In genomic region chr14:52729925-52730707, GRCh38 we compare ENCODE assay signal across 8 cellular contexts. TPM values are rescaled to one million over a fixed set of nuclear protein-coding genes. Genes with fewer than 3 reads are reported as not detected.
DNase-seq lines count a peak whose midpoint lies in the region; ATAC-seq, FAIRE-seq and TF ChIP-seq lines count a peak whose summit lies in the region.

Gene STYX (plus strand): TSS chr14:52730166. CDS start chr14:52730475, 309 bp downstream.

- peak within 1 kb of the TSS; percentile 87 for H3K27ac ChIP-seq in keratinocyte (ENCODE audit: control insufficient read depth, insufficient read depth, low read length)

- H3K79me2 ChIP-seq in keratinocyte (ENCODE audit: control insufficient read depth, insufficient read depth, low read length): peaks cover 33% of the 10 kb centered on the region

- TF ChIP-seq POLR2A in GM19193 (IDR thresholded peaks at IDR 0.05; ENCODE audit: extremely low read depth, insufficient read depth, insufficient read length): peak; percentile 89

- H3K9me1 ChIP-seq in keratinocyte (ENCODE audit: control insufficient read depth, extremely low read depth, insufficient read depth, low read length): no peaks in the 10 kb centered on the region

- peaks cover 0 to 9% of the 10 kb centered on the region in 2 experiments for H3K36me3 ChIP-seq in keratinocyte (ENCODE audit: control insufficient read depth in 2 of 2, extremely low read depth in 1 of 2, insufficient read depth in 2 of 2, low read length in 2 of 2)

- dilution Hi-C loops in keratinocyte (cut with MboI; ENCODE audit: extremely low pct_ligation_motif_present, low sequenced_read_pairs): no loop called here

- no peaks in the 10 kb centered on the region for H3K27me3 ChIP-seq in keratinocyte (ENCODE audit: control insufficient read depth, extremely low read depth, insufficient read depth, low read length)

- DNase-seq in AML-193 (lab: John Stamatoyannopoulos, UW) (peak; percentile 94), NCI-H460 (ENCODE audit: extremely low read depth, low read depth) (peak; percentile 98), cerebellar nuclear complex (lab: John Stamatoyannopoulos, UW) (peak; percentile 60 to 86), keratinocyte (ENCODE audit: low read depth, low spot score) (peak; percentile 75)
- peak; percentile 98 for DNase-seq in activated CD4-positive, CD25-positive, alpha-beta regulatory T cell treated with anti-CD3 and anti-CD28 coated beads, Interleukin-2, amount 50 U/mL, for 72 hours
- peak; percentile 96 to 99 (median 96) for DNase-seq in stimulated activated CD4-positive, alpha-beta T cell treated with anti-CD3 and anti-CD28 coated beads, Interleukin-12 subunit alpha, Interleukin-12 subunit beta, amount 100 ng/mL, for 48 hours (ENCODE audit: low read depth in 2 of 3, low spot score in 1 of 3)

- no peaks in the 10 kb centered on the region for H3K9me3 ChIP-seq in keratinocyte (ENCODE audit: control insufficient read depth, low read depth, low read length)

- H4K20me1 ChIP-seq in keratinocyte (ENCODE audit: control insufficient read depth, extremely low read depth, insufficient read depth, low read length): no peaks in the 10 kb centered on the region

- peak within 1 kb of the TSS; percentile 86 to 98 (median 98) for H3K4me3 ChIP-seq in keratinocyte (ENCODE audit: control insufficient read depth in 2 of 3, extremely low read depth in 1 of 3, insufficient read depth in 2 of 3, low read depth in 1 of 3, low read length in 3 of 3)

- no peak for TF ChIP-seq CTCF in keratinocyte (optimal IDR thresholded peaks at IDR 0.05 in 1 of 3, IDR thresholded peaks at IDR 0.05 in 1 of 3, conservative IDR thresholded peaks at IDR 0.05 in 1 of 3; ENCODE audit: extremely low read depth in 1 of 3, insufficient read depth in 2 of 3, low read length in 3 of 3)

- peaks cover 4% of the 10 kb centered on the region for H3K4me1 ChIP-seq in keratinocyte (ENCODE audit: control insufficient read depth, extremely low read depth, insufficient read depth, low read length)

- peak within 1 kb of the TSS; percentile 94 for H3K9ac ChIP-seq in keratinocyte (ENCODE audit: control insufficient read depth, extremely low read depth, insufficient read depth, low read length)

- peak within 1 kb of the TSS; percentile 94 for H3K4me2 ChIP-seq in keratinocyte (ENCODE audit: control insufficient read depth, extremely low read depth, insufficient read depth, low read depth, low read length)

- H2AFZ ChIP-seq in keratinocyte (ENCODE audit: control insufficient read depth, low read length): peak within 1 kb of the TSS; percentile 95

- FAIRE-seq in keratinocyte (lab: Jason Lieb, UNC): no peak

- ATAC-seq in HG03432 (IDR thresholded peaks at IDR 0.05; ENCODE audit: unreplicated experiment): peak; percentile 95

RNA-seq across cellular contexts. Expression of gene STYX, which starts in this region (rescaled TPM):
- 13.3 and 15.7 TPM in 2 replicates for total RNA-seq in NCI-H460 (2014; rRNA removed; shearing (Covaris generic))
- 10.2 and 16.4 TPM in 2 replicates for polyA plus RNA-seq in NCI-H460 (2014; cell fraction: nucleus; rRNA removed)
- polyA plus RNA-seq in keratinocyte: 8.5 to 13.2 TPM (median 9.1 TPM) in 3 replicates
- polyA plus RNA-seq in keratinocyte (2011; ENCODE audit: low read depth): 3.1 TPM
- 7.5 and 14.4 TPM in 2 replicates for polyA plus RNA-seq in keratinocyte (2011; cell fraction: cytosol; rRNA removed)
- polyA plus RNA-seq in keratinocyte (2011; cell fraction: nucleus; rRNA removed): 4.5 and 5.6 TPM in 2 replicates
- polyA plus RNA-seq in keratinocyte (2012; ENCODE audit: low replicate concordance): 6.9 and 10.3 TPM in 2 replicates
- 3.0 to 11.8 TPM (median 6.9 TPM) in 3 replicates for polyA minus RNA-seq in keratinocyte
- 12.7 TPM for polyA minus RNA-seq in keratinocyte (2011; cell fraction: cytosol; rRNA and poly(A)+ RNA removed)
- 3.5 and 6.8 TPM in 2 replicates for polyA minus RNA-seq in keratinocyte (2011; cell fraction: nucleus; rRNA and poly(A)+ RNA removed)

Comparison
In these comparisons a context has a peak if more than half of its experiments do, and no peak if none do; other contexts are left out.
1. Peak in every context shown above with its lines: DNase-seq, ATAC-seq, H3K4me3 ChIP-seq and H3K27ac ChIP-seq.